ENCODE assay signal across 9 cellular contexts in genomic region chr3:50319872-50320625, GRCh38. TPM values are rescaled to one million over a fixed set of nuclear protein-coding genes. Genes with fewer than 3 reads are reported as not detected.
A peak's percentile ranks its signal among the peaks of the same experiment; 100 is the strongest.
DNase-seq lines count a peak whose midpoint lies in the region; ATAC-seq and TF ChIP-seq lines count a peak whose summit lies in the region.
"Had no signal": no experiment of that assay in that cellular context is flagged by ENCODE, and none has a peak within 500 bp of the region (broad histone marks: within the 10 kb centered on the region; RNA-seq: fewer than 3 reads in every experiment).

No MANE protein-coding gene starts in this region.

- H3K27ac ChIP-seq in 22Rv1 (peak overlapping the region; percentile 85), cingulate gyrus (ENCODE audit: low read depth, low read length) (peak overlapping the region; percentile 98), muscle layer of colon (ENCODE audit: low read depth, low read length) (peak overlapping the region; percentile 83)

- H3K27ac Mint-ChIP-seq in IgD-negative memory B cell, result peak overlapping the region; percentile 33 to 88 (median 82)

- no peaks in the 10 kb centered on the region for H3K27me3 Mint-ChIP-seq in IgD-negative memory B cell

- DNase-seq in retina (no peak), AML-193 (lab: John Stamatoyannopoulos, UW) (no peak)
- DNase-seq: NCI-H1694 had no signal

- H3K36me3 ChIP-seq in muscle layer of colon (ENCODE audit: insufficient read depth, low read length), result peaks cover 22% of the 10 kb centered on the region

- peak overlapping the region; percentile 89 to 98 (median 93) for H3K4me3 Mint-ChIP-seq in IgD-negative memory B cell

- peaks cover 2% of the 10 kb centered on the region for H3K36me3 Mint-ChIP-seq in IgD-negative memory B cell

- H3K27me3 ChIP-seq in muscle layer of colon (ENCODE audit: control insufficient read depth in 1 of 2, insufficient read depth in 2 of 2, low read length in 2 of 2), result no peaks in the 10 kb centered on the region

- H3K9me3 Mint-ChIP-seq in IgD-negative memory B cell, result no peaks in the 10 kb centered on the region

- peak overlapping the region; percentile 74 to 91 for H3K4me3 ChIP-seq in muscle layer of colon (ENCODE audit: low read depth in 1 of 2, low read length in 2 of 2)

- TF ChIP-seq CTCF in 22Rv1 (IDR thresholded peaks at IDR 0.05), result no peak; the same call in 1 of the 2 replicates

- peaks cover 53% of the 10 kb centered on the region for H3K4me1 ChIP-seq in muscle layer of colon (ENCODE audit: insufficient read depth, low read length)

- no peaks in the 10 kb centered on the region for H3K9me3 ChIP-seq in muscle layer of colon (ENCODE audit: low read length)

- peak overlapping the region; percentile 71 for H3K9ac ChIP-seq in muscle layer of colon (ENCODE audit: low read length)

- H3K4me1 Mint-ChIP-seq in IgD-negative memory B cell, result peaks cover 25 to 41% (median 28%) of the 10 kb centered on the region in 3 donors

- no peak for ATAC-seq in GM18861 (IDR thresholded peaks at IDR 0.05; ENCODE audit: unreplicated experiment)
- no peak for ATAC-seq in GM19463 (IDR thresholded peaks at IDR 0.05; ENCODE audit: unreplicated experiment)

RNA-seq across cellular contexts. Expression of gene HYAL2, which starts 2.5 kb away (rescaled TPM):
- polyA plus RNA-seq in IgD-negative memory B cell, result 7.3 TPM

RNA-seq across cellular contexts. Expression of gene TUSC2, which starts 8.0 kb away (rescaled TPM):
- 51.4 TPM for polyA plus RNA-seq in IgD-negative memory B cell

RNA-seq across cellular contexts. Expression of gene HYAL1, which starts 16.7 kb away (rescaled TPM):
- 0.14 TPM for polyA plus RNA-seq in IgD-negative memory B cell

RNA-seq across cellular contexts. Expression of gene RASSF1, which starts 20.6 kb away (rescaled TPM):
- 155 TPM for polyA plus RNA-seq in IgD-negative memory B cell

RNA-seq across cellular contexts. Expression of gene HYAL3, which starts 20.8 kb away (rescaled TPM):
- 5.3 TPM for polyA plus RNA-seq in IgD-negative memory B cell
